In the genomic region with DNA sequence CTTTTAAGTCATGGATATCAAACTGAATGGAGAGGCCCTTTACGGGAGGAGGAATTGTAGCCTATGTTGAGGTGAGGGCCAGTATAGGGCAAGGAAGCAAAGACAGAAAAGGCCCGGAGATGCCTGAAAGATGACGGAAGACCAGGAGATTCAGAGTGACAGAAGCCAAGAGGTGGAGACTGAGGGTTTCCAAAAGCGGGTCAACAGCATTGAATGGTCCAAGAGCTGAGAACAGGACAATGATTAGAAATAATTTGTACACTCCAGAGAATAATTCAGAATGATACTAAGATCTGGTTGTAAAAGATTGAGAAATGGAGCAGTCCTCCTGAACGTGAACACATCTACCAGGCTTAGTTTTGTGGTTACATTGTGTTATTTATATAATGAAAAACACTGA, we compare ENCODE assay signal across 3 cellular contexts.
"Had no signal": no experiment of that assay in that cellular context is flagged by ENCODE, and none has a peak within 500 bp of the region (broad histone marks: within the 10 kb centered on the region; RNA-seq: fewer than 3 reads in every experiment).

No MANE protein-coding gene starts in this region.

- ATAC-seq: GM12878 had no signal

- DNase-seq: GDM1, GF-D8 had no signal

- H3K4me3 ChIP-seq: GM12878 had no signal
